3 cellular contexts compared by ENCODE assay signal in genomic region chr15:89858661-89859458, GRCh38.
TF ChIP-seq lines count a peak whose summit lies in the region.

No MANE protein-coding gene starts in this region.

TF ChIP-seq in GM12878, 131 proteins besides CTCF, POLR2A, EP300 and RAD21:
- TF ChIP-seq ATF3 (IDR thresholded peaks at IDR 0.05; ENCODE audit: borderline replicate concordance, extremely low read depth, low read depth, low read length) (no peak), WRNIP1 (IDR thresholded peaks at IDR 0.05; ENCODE audit: borderline replicate concordance, low read depth, low read length) (no peak), CHD4 (IDR thresholded peaks at IDR 0.05) (no peak), SUZ12 (IDR thresholded peaks at IDR 0.05; ENCODE audit: unreplicated experiment) (no peak), SP1 (IDR thresholded peaks at IDR 0.05; ENCODE audit: low read depth, low read length) (no peak)

TF ChIP-seq in liver, 16 proteins besides CTCF, POLR2A, EP300 and RAD21:
- TF ChIP-seq FOXA1 (IDR thresholded peaks at IDR 0.05) (peak; percentile 15), HNF4A (conservative IDR thresholded peaks at IDR 0.05) (peak; percentile 72 to 80), RXRA (IDR thresholded peaks at IDR 0.05) (peak; percentile 60 to 84), YY1 (IDR thresholded peaks at IDR 0.05) (peak; percentile 45), FOXA2 (IDR thresholded peaks at IDR 0.05) (peak; percentile 81), HNF4G (IDR thresholded peaks at IDR 0.05) (peak; percentile 52), ZBTB33 (IDR thresholded peaks at IDR 0.05) (peak; percentile 54), SP1 (IDR thresholded peaks at IDR 0.05) (peak; percentile 77), MAX (IDR thresholded peaks at IDR 0.05) (peak; percentile 56), JUND (IDR thresholded peaks at IDR 0.05) (peak; percentile 60 to 74), REST (IDR thresholded peaks at IDR 0.05) (no peak), EGR1 (IDR thresholded peaks at IDR 0.05; ENCODE audit: low read depth in 2 of 2) (no peak), ATF3 (IDR thresholded peaks at IDR 0.05) (peak; percentile 70), NR2F2 (IDR thresholded peaks at IDR 0.05) (peak; percentile 21), TAF1 (conservative IDR thresholded peaks at IDR 0.05) (no peak), GABPA (IDR thresholded peaks at IDR 0.05 in 1 of 2, conservative IDR thresholded peaks at IDR 0.05 in 1 of 2) (no peak)

TF ChIP-seq in HEK293T, 16 proteins besides CTCF, POLR2A, EP300 and RAD21:
- TF ChIP-seq TARDBP (IDR thresholded peaks at IDR 0.05) (no peak), FOXM1 (IDR thresholded peaks at IDR 0.05; ENCODE audit: borderline replicate concordance) (no peak), ARNT (IDR thresholded peaks at IDR 0.05) (no peak), HDGF (IDR thresholded peaks at IDR 0.05; ENCODE audit: borderline replicate concordance) (no peak), LEF1 (IDR thresholded peaks at IDR 0.05; ENCODE audit: borderline replicate concordance) (no peak)
